33 cellular contexts compared by ENCODE assay signal in the genomic region with DNA sequence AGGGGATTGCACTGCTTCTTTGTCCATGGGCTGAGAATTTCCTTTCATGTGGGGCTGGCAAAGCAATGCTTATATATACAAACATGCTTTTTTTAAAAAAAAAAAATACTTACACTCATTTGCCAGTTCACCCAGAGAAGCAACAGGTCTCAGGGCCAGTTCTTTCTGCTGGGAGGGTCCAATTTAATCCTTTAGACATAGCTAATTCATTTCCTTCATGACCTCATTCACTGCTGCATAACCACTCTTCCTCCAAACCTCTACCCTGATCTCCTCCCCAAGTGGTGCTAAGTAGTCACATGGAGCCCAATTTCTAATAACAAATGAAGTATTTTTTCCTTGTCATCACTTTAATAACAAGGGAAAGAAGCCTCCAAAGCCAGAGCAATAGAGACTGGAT. TPM values are rescaled to one million over a fixed set of nuclear protein-coding genes. Genes with fewer than 3 reads are reported as not detected.
"Had no signal": no experiment of that assay in that cellular context is flagged by ENCODE, and none has a peak within 500 bp of the region (broad histone marks: within the 10 kb centered on the region; RNA-seq: fewer than 3 reads in every experiment).

No MANE protein-coding gene starts in this region.

- H3K27me3 ChIP-seq: Peyer's patch, SJSA1 had no signal

- H3K27ac ChIP-seq: Peyer's patch, SJSA1, WERI-Rb-1 had no signal

- H3K9me3 ChIP-seq: Peyer's patch, SJSA1 had no signal

- H3K4me1 ChIP-seq: Peyer's patch, SJSA1 had no signal

- H3K36me3 ChIP-seq: Peyer's patch, SJSA1, WERI-Rb-1 had no signal

- ATAC-seq: activated CD8-positive, alpha-beta memory T cell treated with anti-CD3 and anti-CD28 coated beads, Interleukin-2, amount 10 ng/mL, durations not matched to agents 7 days and 5 days; activated naive CD8-positive, alpha-beta T cell treated with anti-CD3 and anti-CD28 coated beads, Interleukin-2, amount 50 U/mL, for 24 hours; PC-3; SK-N-SH treated with all-trans-retinoic acid at 6 μM for 48 hours; T-cell had no signal

- H3K4me3 ChIP-seq: Peyer's patch, SJSA1 had no signal

- DNase-seq: activated CD4-positive, alpha-beta memory T cell treated with anti-CD3 and anti-CD28 coated beads, Interleukin-2, amount 10 ng/mL, durations not matched to agents 7 days and 5 days; activated CD4-positive, alpha-beta T cell treated with anti-CD3 and anti-CD28 coated beads for 1 hour; activated CD4-positive, alpha-beta T cell treated with anti-CD3 and anti-CD28 coated beads for 48 hours; activated CD4-positive, CD25-positive, alpha-beta regulatory T cell; activated CD8-positive, alpha-beta memory T cell treated with anti-CD3 and anti-CD28 coated beads for 24 hours; activated CD8-positive, alpha-beta memory T cell treated with anti-CD3 and anti-CD28 coated beads, Interleukin-2, amount 10 ng/mL, durations not matched to agents 7 days and 5 days; activated CD8-positive, alpha-beta memory T cell treated with anti-CD3 and anti-CD28 coated beads, Interleukin-2, amount 50 U/mL, for 48 hours; activated effector memory CD4-positive, alpha-beta T cell treated with Interleukin-2 at 50 U/mL for 16 hours; activated naive CD4-positive, alpha-beta T cell treated with anti-CD3 and anti-CD28 coated beads, Interleukin-2, amount 10 ng/mL, durations not matched to agents 7 days and 5 days; activated naive CD8-positive, alpha-beta T cell treated with anti-CD3 and anti-CD28 coated beads, Interleukin-2, amount 50 U/mL, for 24 hours; activated T-cell treated with anti-CD3 and anti-CD28 coated beads, Interleukin-2, amount 50 U/mL, for 48 hours; anterior cingulate cortex; caudate nucleus; cerebellar nuclear complex; NCI-H1105 treated with DMSO at 0.1 percent for 48 hours; NCI-H1436; NCI-H1694; NCI-H1930; NCI-H2081 treated with DMSO at 0.1 percent for 48 hours; NCI-H226; NCI-H446 treated with DMSO at 0.1 percent for 48 hours; NCI-H524 treated with DMSO at 0.1 percent for 48 hours; NK-92 treated with Interleukin-12 subunit alpha and Interleukin-12 subunit beta, amount 100 ng/mL, for 24 hours; PC-3; Peyer's patch; RPMI8226; SHP77 treated with DMSO at 0.1 percent for 48 hours; T-cell; T-helper 2 cell; T-helper 9 cell; WERI-Rb-1 had no signal

RNA-seq across cellular contexts. Expression of a gene that starts 17.1 kb away (rescaled TPM):
- total RNA-seq: activated CD8-positive, alpha-beta memory T cell treated with anti-CD3 and anti-CD28 coated beads, Interleukin-2, amount 10 ng/mL, durations not matched to agents 7 days and 5 days had no signal
